In the genomic region with DNA sequence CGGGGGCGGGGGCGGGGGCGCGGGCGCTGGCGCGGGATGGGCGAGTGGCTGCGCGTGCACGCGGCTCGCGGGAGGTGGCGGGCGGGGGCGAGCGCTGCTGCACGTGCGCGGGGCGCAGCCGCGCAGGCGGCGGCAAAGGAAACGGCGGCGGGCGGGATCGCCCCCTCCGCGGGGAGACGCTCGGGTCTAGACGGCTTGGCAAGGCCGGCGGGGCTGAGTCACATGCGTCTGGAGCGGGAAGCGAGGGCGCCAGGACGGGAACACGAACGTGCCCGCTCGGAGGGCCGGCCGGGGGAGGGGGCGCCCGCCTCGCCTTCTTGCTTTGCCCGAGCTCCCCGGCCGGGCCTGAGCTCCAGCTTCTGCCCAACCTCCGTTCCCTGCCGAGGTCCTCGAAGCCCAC, we compare ENCODE assay signal across 8 cellular contexts. TPM values are rescaled to one million over a fixed set of nuclear protein-coding genes. Genes with fewer than 3 reads are reported as not detected.
A peak's percentile ranks its signal among the peaks of the same experiment; 100 is the strongest.
DNase-seq lines count a peak whose midpoint lies in the region; ATAC-seq lines count a peak whose summit lies in the region.

No MANE protein-coding gene starts in this region.

- H3K4me1 Mint-ChIP-seq in activated T-helper 1 cell treated with anti-CD3 and anti-CD28 coated beads, Interleukin-12 subunit alpha, Interleukin-12 subunit beta, Interleukin-2, Interleukin-4 antibody, amounts not matched to agents 30 ng/mL and 10 ng/mL and 1 ng/mL, durations not matched to agents 14 hours and 24 hours and 36 hours (ENCODE audit: low read depth), result no peaks in the 10 kb centered on the region

- H3K36me3 Mint-ChIP-seq in activated T-helper 1 cell treated with anti-CD3 and anti-CD28 coated beads, Interleukin-12 subunit alpha, Interleukin-12 subunit beta, Interleukin-2, Interleukin-4 antibody, amounts not matched to agents 30 ng/mL and 10 ng/mL and 1 ng/mL, durations not matched to agents 14 hours and 24 hours and 36 hours (ENCODE audit: low read depth), result no peaks in the 10 kb centered on the region

- no peak for ATAC-seq in GM21360 (IDR thresholded peaks at IDR 0.05; ENCODE audit: unreplicated experiment)
- ATAC-seq in HG02852 (IDR thresholded peaks at IDR 0.05; ENCODE audit: unreplicated experiment), result no peak

- H3K27ac Mint-ChIP-seq in activated T-helper 1 cell treated with anti-CD3 and anti-CD28 coated beads, Interleukin-12 subunit alpha, Interleukin-12 subunit beta, Interleukin-2, Interleukin-4 antibody, amounts not matched to agents 30 ng/mL and 10 ng/mL and 1 ng/mL, durations not matched to agents 14 hours and 24 hours and 36 hours, result no peak overlapping the region

- no peak overlapping the region for H3K4me3 Mint-ChIP-seq in activated T-helper 1 cell treated with anti-CD3 and anti-CD28 coated beads, Interleukin-12 subunit alpha, Interleukin-12 subunit beta, Interleukin-2, Interleukin-4 antibody, amounts not matched to agents 30 ng/mL and 10 ng/mL and 1 ng/mL, durations not matched to agents 14 hours and 24 hours and 36 hours

- DNase-seq in DMS53 (lab: John Stamatoyannopoulos, UW), result peak; percentile 61
- no peak for DNase-seq in DMS53 treated with DMSO at 0.1 percent for 48 hours (lab: John Stamatoyannopoulos, UW; ENCODE audit: unreplicated experiment)
- DNase-seq in activated T-helper 1 cell treated with anti-CD3 and anti-CD28 coated beads, Interleukin-12 subunit alpha, Interleukin-12 subunit beta, Interleukin-2, Interleukin-4 antibody, amounts not matched to agents 30 ng/mL and 10 ng/mL and 1 ng/mL, durations not matched to agents 14 hours and 24 hours and 36 hours (ENCODE audit: low spot score), result peak; percentile 0
- peak in 39 of 42 donors; percentile 27 to 85 (median 57) for DNase-seq in head of caudate nucleus
- DNase-seq in stimulated activated CD4-positive, alpha-beta T cell treated with anti-CD3 and anti-CD28 coated beads, Interleukin-12 subunit alpha, Interleukin-12 subunit beta, amount 100 ng/mL, for 4 hours, result peak; percentile 39
- no peak for DNase-seq in DMS79 treated with DMSO at 0.1 percent for 48 hours (lab: John Stamatoyannopoulos, UW)

- no peaks in the 10 kb centered on the region for H3K9me3 Mint-ChIP-seq in activated T-helper 1 cell treated with anti-CD3 and anti-CD28 coated beads, Interleukin-12 subunit alpha, Interleukin-12 subunit beta, Interleukin-2, Interleukin-4 antibody, amounts not matched to agents 30 ng/mL and 10 ng/mL and 1 ng/mL, durations not matched to agents 14 hours and 24 hours and 36 hours

- peaks cover 2% of the 10 kb centered on the region for H3K27me3 Mint-ChIP-seq in activated T-helper 1 cell treated with anti-CD3 and anti-CD28 coated beads, Interleukin-12 subunit alpha, Interleukin-12 subunit beta, Interleukin-2, Interleukin-4 antibody, amounts not matched to agents 30 ng/mL and 10 ng/mL and 1 ng/mL, durations not matched to agents 14 hours and 24 hours and 36 hours (ENCODE audit: insufficient read depth)

- intact Hi-C loops in activated T-helper 1 cell treated with anti-CD3 and anti-CD28 coated beads, Interleukin-12 subunit alpha, Interleukin-12 subunit beta, Interleukin-2, Interleukin-4 antibody, amounts not matched to agents 30 ng/mL and 10 ng/mL and 1 ng/mL, durations not matched to agents 14 hours and 24 hours and 36 hours (cut with micrococcal nuclease), result no loop called here
- intact Hi-C loops in head of caudate nucleus (cut with DNase I), result no loop called here

RNA-seq across cellular contexts. Expression of gene HAUS7, which starts 4.3 kb away (rescaled TPM):
- 62.7 and 68.2 TPM in 2 replicates for total RNA-seq in activated T-helper 1 cell treated with anti-CD3 and anti-CD28 coated beads, Interleukin-12 subunit alpha, Interleukin-12 subunit beta, Interleukin-2, Interleukin-4 antibody, amounts not matched to agents 30 ng/mL and 10 ng/mL and 1 ng/mL, durations not matched to agents 14 hours and 24 hours and 36 hours

RNA-seq across cellular contexts. Expression of gene BGN, which starts 20.1 kb away (rescaled TPM):
- not detected in 2 replicates for total RNA-seq in activated T-helper 1 cell treated with anti-CD3 and anti-CD28 coated beads, Interleukin-12 subunit alpha, Interleukin-12 subunit beta, Interleukin-2, Interleukin-4 antibody, amounts not matched to agents 30 ng/mL and 10 ng/mL and 1 ng/mL, durations not matched to agents 14 hours and 24 hours and 36 hours

RNA-seq across cellular contexts. Expression of gene TREX2, which starts 28.9 kb away (rescaled TPM):
- 0.83 and 1.3 TPM in 2 replicates for total RNA-seq in activated T-helper 1 cell treated with anti-CD3 and anti-CD28 coated beads, Interleukin-12 subunit alpha, Interleukin-12 subunit beta, Interleukin-2, Interleukin-4 antibody, amounts not matched to agents 30 ng/mL and 10 ng/mL and 1 ng/mL, durations not matched to agents 14 hours and 24 hours and 36 hours

RNA-seq across cellular contexts. Expression of gene ATP2B3, which starts 42.7 kb away (rescaled TPM):
- 0.05 TPM in 1 of 2 replicates, not detected in the other for total RNA-seq in activated T-helper 1 cell treated with anti-CD3 and anti-CD28 coated beads, Interleukin-12 subunit alpha, Interleukin-12 subunit beta, Interleukin-2, Interleukin-4 antibody, amounts not matched to agents 30 ng/mL and 10 ng/mL and 1 ng/mL, durations not matched to agents 14 hours and 24 hours and 36 hours

Comparison
In these comparisons a context has a peak if more than half of its experiments do, and no peak if none do; other contexts are left out.
1. DNase-seq: peak in DMS53 (single experiment), activated T-helper 1 cell treated with anti-CD3 and anti-CD28 coated beads, Interleukin-12 subunit alpha, Interleukin-12 subunit beta, Interleukin-2, Interleukin-4 antibody, amounts not matched to agents 30 ng/mL and 10 ng/mL and 1 ng/mL, durations not matched to agents 14 hours and 24 hours and 36 hours (single experiment), head of caudate nucleus (39 of 42) and stimulated activated CD4-positive, alpha-beta T cell treated with anti-CD3 and anti-CD28 coated beads, Interleukin-12 subunit alpha, Interleukin-12 subunit beta, amount 100 ng/mL, for 4 hours (single experiment); none in DMS53 treated with DMSO at 0.1 percent for 48 hours (single experiment) and DMS79 treated with DMSO at 0.1 percent for 48 hours (single experiment).